Comparison of ENCODE assay signal across 9 cellular contexts in genomic region chr5:72106922-72107873, GRCh38. TPM values are rescaled to one million over a fixed set of nuclear protein-coding genes. Genes with fewer than 3 reads are reported as not detected.
A peak's percentile ranks its signal among the peaks of the same experiment; 100 is the strongest.
DNase-seq lines count a peak whose midpoint lies in the region; ATAC-seq and TF ChIP-seq lines count a peak whose summit lies in the region.
"Had no signal": no experiment of that assay in that cellular context is flagged by ENCODE, and none has a peak within 500 bp of the region (broad histone marks: within the 10 kb centered on the region; RNA-seq: fewer than 3 reads in every experiment).

TSS of gene MAP1B (plus strand) at chr5:72107475. CDS start at chr5:72107532, 57 bp downstream.

- H3K9me3 ChIP-seq in MM.1S (replicated peaks; ENCODE audit: insufficient read depth, low read length) (no peaks in the 10 kb centered on the region), SU-DHL-6 (ENCODE audit: insufficient read depth, low read length) (no peaks in the 10 kb centered on the region), mesenchymal stem cell (ENCODE audit: control insufficient read depth, low read length) (no peaks in the 10 kb centered on the region), thoracic aorta (no peaks in the 10 kb centered on the region)

- H3K79me2 ChIP-seq in MM.1S (ENCODE audit: low read length) (no peaks in the 10 kb centered on the region), SU-DHL-6 (ENCODE audit: insufficient read depth, low read length) (no peaks in the 10 kb centered on the region)

- H3K27me3 ChIP-seq in MM.1S (replicated peaks; ENCODE audit: insufficient read depth, low read length) (no peaks in the 10 kb centered on the region), SU-DHL-6 (ENCODE audit: low read length) (no peaks in the 10 kb centered on the region), mesenchymal stem cell (ENCODE audit: control insufficient read depth in 1 of 2, insufficient read depth in 1 of 2, low read length in 2 of 2) (no peaks in the 10 kb centered on the region), thoracic aorta (replicated peaks; ENCODE audit: insufficient read depth) (no peaks in the 10 kb centered on the region)

- no peaks in the 10 kb centered on the region for H3K9me2 ChIP-seq in MM.1S (replicated peaks; ENCODE audit: insufficient read depth, low read length)
- no peaks in the 10 kb centered on the region for H3K9me2 ChIP-seq in SU-DHL-6 (replicated peaks; ENCODE audit: insufficient read depth, low read length)

- H2BK15ac ChIP-seq in mesenchymal stem cell (ENCODE audit: low read depth, poor library complexity, severe bottlenecking): peak within 1 kb of the TSS; percentile 57

- H3K27ac ChIP-seq in MM.1S (ENCODE audit: low read length) (peak within 1 kb of the TSS; percentile 17; the same call in 1 of the 2 replicates), SU-DHL-6 (ENCODE audit: low read depth, low read length) (no peak within 1 kb of the TSS), mesenchymal stem cell (ENCODE audit: low read length, poor library complexity, severe bottlenecking) (peak within 1 kb of the TSS; percentile 35), thoracic aorta (peak within 1 kb of the TSS; percentile 92 to 99)

- H3F3A ChIP-seq in MM.1S (ENCODE audit: insufficient read depth, low read length): no peaks in the 10 kb centered on the region; the same call in 1 of the 2 replicates
- no peaks in the 10 kb centered on the region for H3F3A ChIP-seq in SU-DHL-6 (ENCODE audit: insufficient read depth)

- peak within 1 kb of the TSS; percentile 59 for H3K4me3 ChIP-seq in GM08714 (ENCODE audit: low read length)
- H3K4me3 ChIP-seq in MM.1S (ENCODE audit: low read length): peak within 1 kb of the TSS; percentile 83
- H3K4me3 ChIP-seq in SU-DHL-6 (ENCODE audit: insufficient read depth, low read length, poor library complexity, severe bottlenecking): peak within 1 kb of the TSS; percentile 92
- H3K4me3 ChIP-seq in mesenchymal stem cell (ENCODE audit: insufficient read depth in 1 of 2, low read depth in 1 of 2, low read length in 2 of 2): peak within 1 kb of the TSS; percentile 83 to 98
- peak within 1 kb of the TSS; percentile 77 for H3K4me3 ChIP-seq in thoracic aorta

- 0% methylated on average over 62 of the region's 90 CpGs for WGBS in mesenchymal stem cell

- H4K91ac ChIP-seq in mesenchymal stem cell (ENCODE audit: low read length): peak within 1 kb of the TSS; percentile 77

- H3K36me3 ChIP-seq in MM.1S (replicated peaks; ENCODE audit: insufficient read depth, low read length) (no peaks in the 10 kb centered on the region), SU-DHL-6 (ENCODE audit: low read length) (no peaks in the 10 kb centered on the region), mesenchymal stem cell (ENCODE audit: control insufficient read depth in 1 of 2, insufficient read depth in 2 of 2, low read depth in 1 of 2, low read length in 2 of 2) (peaks cover 0 to 3% of the 10 kb centered on the region in 2 experiments), thoracic aorta (no peaks in the 10 kb centered on the region)

- TF ChIP-seq CTCF in MM.1S (IDR thresholded peaks at IDR 0.05; ENCODE audit: low read length) (no peak), SU-DHL-6 (IDR thresholded peaks at IDR 0.05; ENCODE audit: insufficient read depth, low read length, poor library complexity, severe bottlenecking) (no peak), thoracic aorta (IDR thresholded peaks at IDR 0.05) (no peak)

- no peak within 1 kb of the TSS for H2AK5ac ChIP-seq in mesenchymal stem cell (ENCODE audit: low read length, severe bottlenecking)

- H3K4me1 ChIP-seq in MM.1S (ENCODE audit: low read length) (peaks cover 7% of the 10 kb centered on the region; the same call in 1 of the 2 replicates), mesenchymal stem cell (ENCODE audit: control insufficient read depth, insufficient read depth, low read depth, low read length) (peaks cover 7% of the 10 kb centered on the region), thoracic aorta (ENCODE audit: control insufficient read depth in 1 of 2, low read depth in 2 of 2) (peaks cover 0 to 6% of the 10 kb centered on the region in 2 donors)

- peak within 1 kb of the TSS; percentile 42; the same call in 1 of the 2 replicates for H3K9ac ChIP-seq in MM.1S (ENCODE audit: low read length)
- H3K9ac ChIP-seq in SU-DHL-6 (ENCODE audit: low read length): peak within 1 kb of the TSS; percentile 74
- H3K9ac ChIP-seq in mesenchymal stem cell (ENCODE audit: low read length): peak within 1 kb of the TSS; percentile 96

- peak within 1 kb of the TSS; percentile 85 for H4K8ac ChIP-seq in mesenchymal stem cell (ENCODE audit: low read length)

- H3K4ac ChIP-seq in mesenchymal stem cell (ENCODE audit: low read depth in 1 of 2, low read length in 2 of 2): peak within 1 kb of the TSS; percentile 24 to 81

- DNase-seq in MM.1S (no peak), mesenchymal stem cell (peak; percentile 73), thoracic aorta (ENCODE audit: low spot score) (no peak)
- DNase-seq: activated T-cell treated with anti-CD3 and anti-CD28 coated beads, Interleukin-2, amount 50 U/mL, for 4 hours had no signal

- peak within 1 kb of the TSS in 1 of 2 experiments; percentile 93 for H3K14ac ChIP-seq in mesenchymal stem cell (ENCODE audit: low read length in 2 of 2)

- peak within 1 kb of the TSS; percentile 59 for H2BK5ac ChIP-seq in mesenchymal stem cell (ENCODE audit: low read depth, low read length, poor library complexity, severe bottlenecking)

- H3K4me2 ChIP-seq in MM.1S (ENCODE audit: low read depth, low read length) (peak within 1 kb of the TSS; percentile 98), SU-DHL-6 (ENCODE audit: low read depth, low read length, poor library complexity, severe bottlenecking) (peak within 1 kb of the TSS; percentile 97), mesenchymal stem cell (ENCODE audit: low read length, poor library complexity, severe bottlenecking) (peak within 1 kb of the TSS; percentile 87)

- no peak within 1 kb of the TSS for H2BK120ac ChIP-seq in mesenchymal stem cell (ENCODE audit: low read depth, low read length)

- no peaks in the 10 kb centered on the region for H4K20me1 ChIP-seq in MM.1S (ENCODE audit: insufficient read depth, low read length)
- H4K20me1 ChIP-seq in SU-DHL-6 (ENCODE audit: low read depth, low read length): no peaks in the 10 kb centered on the region

- H3K23ac ChIP-seq in mesenchymal stem cell (ENCODE audit: low read length in 2 of 2): peak within 1 kb of the TSS in 1 of 2 experiments; percentile 92

- ATAC-seq in esophagus mucosa (peak; percentile 39), thoracic aorta (ENCODE audit: insufficient number of reproducible peaks, low FRiP score, low read depth) (no peak), GM21447 (IDR thresholded peaks at IDR 0.05; ENCODE audit: unreplicated experiment) (no peak), GM21619 (IDR thresholded peaks at IDR 0.05; ENCODE audit: unreplicated experiment) (no peak)

- H3K18ac ChIP-seq in mesenchymal stem cell (ENCODE audit: low read depth in 1 of 2, low read length in 2 of 2): peak within 1 kb of the TSS; percentile 73 to 93

- H3K79me1 ChIP-seq in mesenchymal stem cell (replicated peaks; ENCODE audit: low read length, poor library complexity, severe bottlenecking): peaks cover 2% of the 10 kb centered on the region

- H2AFZ ChIP-seq in MM.1S (ENCODE audit: low read length) (peak within 1 kb of the TSS; percentile 87), SU-DHL-6 (ENCODE audit: low read depth, low read length, severe bottlenecking) (peak within 1 kb of the TSS; percentile 98), mesenchymal stem cell (ENCODE audit: low read depth, low read length) (peak within 1 kb of the TSS; percentile 87)

- H2BK12ac ChIP-seq in mesenchymal stem cell (ENCODE audit: low read length in 2 of 2): peak within 1 kb of the TSS in 1 of 2 experiments; percentile 80

RNA-seq across cellular contexts. Expression of gene MAP1B, which starts in this region (rescaled TPM):
- total RNA-seq in esophagus mucosa (8.4 TPM), thoracic aorta (1,000 to 10,000 TPM in 1 of 2 donors, 100 to 1,000 TPM in 1; 616 to 1,045 TPM)
- 39.4 TPM for polyA plus RNA-seq in mesenchymal stem cell (2013, experiment 1 of 2)
- polyA plus RNA-seq in mesenchymal stem cell (2013, experiment 2 of 2): 35.3 TPM

Comparison
In these comparisons a context has a peak if more than half of its experiments do, and no peak if none do; other contexts are left out.
1. RNA of gene MAP1B (total RNA-seq): 616 to 1,045 TPM in thoracic aorta; 8.4 TPM in esophagus mucosa (single experiment); every median in the first group is over 10 times any median in the second.
2. H3K9ac ChIP-seq: peak in every context shown above with its lines; median percentile 96 in mesenchymal stem cell; 74 in SU-DHL-6; 42 in MM.1S.
3. Peak in every context shown above with its lines, with median percentiles within 50 percentile points of each other: H3K4me3 ChIP-seq, H2AFZ ChIP-seq and H3K4me2 ChIP-seq.